In genomic region chr15:90650117-90650955, GRCh38 we compare ENCODE assay signal across 12 cellular contexts.
A peak's percentile ranks its signal among the peaks of the same experiment; 100 is the strongest.
DNase-seq lines count a peak whose midpoint lies in the region; ATAC-seq and TF ChIP-seq lines count a peak whose summit lies in the region.
"Had no signal": no experiment of that assay in that cellular context is flagged by ENCODE, and none has a peak within 500 bp of the region (broad histone marks: within the 10 kb centered on the region; RNA-seq: fewer than 3 reads in every experiment).

No MANE protein-coding gene starts in this region.

- H3K9me3 ChIP-seq in left ventricle myocardium inferior (replicated peaks): no peaks in the 10 kb centered on the region
- no peaks in the 10 kb centered on the region for H3K9me3 ChIP-seq in right atrium auricular region
- no peaks in the 10 kb centered on the region for H3K9me3 ChIP-seq in PC-3 (ENCODE audit: low read length)
- no peaks in the 10 kb centered on the region for H3K9me3 ChIP-seq in upper lobe of right lung
- H3K9me3 ChIP-seq in H9 (ENCODE audit: control insufficient read depth, low read depth, low read length): no peaks in the 10 kb centered on the region

- no CpG with 5 or more reads among the region's 8 CpGs for WGBS in H9 (ENCODE audit: extremely low coverage, insufficient read length, low lambda C conversion rate)

- H2BK12ac ChIP-seq in H9 (ENCODE audit: insufficient read length, low read depth, low read length): no peak overlapping the region

- no peaks in the 10 kb centered on the region for H3K9me2 ChIP-seq in PC-3 (replicated peaks; ENCODE audit: low read length)

- no peaks in the 10 kb centered on the region for H3K36me3 ChIP-seq in left ventricle myocardium inferior
- H3K36me3 ChIP-seq in right atrium auricular region: no peaks in the 10 kb centered on the region
- no peaks in the 10 kb centered on the region for H3K36me3 ChIP-seq in PC-3 (ENCODE audit: low read depth, low read length)
- H3K36me3 ChIP-seq in upper lobe of right lung: no peaks in the 10 kb centered on the region

- no peak overlapping the region for H2BK15ac ChIP-seq in H9 (ENCODE audit: low read depth, low read length)

- CTCF ChIA-PET in PC-3 (lab: Charles Lee): interaction anchor here (0.6 to 0.8 kb wide), 3 partner anchors 28 to 236 kb away, joined by 3 to 5 read pairs (median 5); no protein-coding TSS in a partner anchor

- H4K5ac ChIP-seq in H9 (ENCODE audit: insufficient read length, low read depth, low read length): no peak overlapping the region

- no peak overlapping the region for H2BK20ac ChIP-seq in H9 (ENCODE audit: low read depth, low read length, poor library complexity, severe bottlenecking)

- TF ChIP-seq CTCF in left ventricle myocardium inferior (IDR thresholded peaks at IDR 0.05; ENCODE audit: borderline replicate concordance): no peak
- TF ChIP-seq CTCF in right atrium auricular region (IDR thresholded peaks at IDR 0.05): no peak
- TF ChIP-seq CTCF in PC-3 (conservative IDR thresholded peaks at IDR 0.05; ENCODE audit: low read depth, low read length): 0 out of 2 replicates have a peak, but pooled peaks have one; percentile 13
- no peak for TF ChIP-seq CTCF in fibroblast of the aortic adventitia (IDR thresholded peaks at IDR 0.05; ENCODE audit: insufficient read depth, low read length)
- TF ChIP-seq CTCF in upper lobe of right lung (IDR thresholded peaks at IDR 0.05): no peak
- no peak for TF ChIP-seq CTCF in H9 (conservative IDR thresholded peaks at IDR 0.05)

- H3K79me1 ChIP-seq in H9 (ENCODE audit: insufficient read depth, low read depth, low read length, poor library complexity, severe bottlenecking): no peaks in the 10 kb centered on the region

- no peak overlapping the region for H4K91ac ChIP-seq in H9 (ENCODE audit: insufficient read length, low read depth, low read length)

- no TSS peak for BruUV-seq in PC-3 (replicated peaks; lab: Mats Ljungman, UMichigan)

- no peak overlapping the region for H3T11ph ChIP-seq in H9 (ENCODE audit: low read length)

- H3K79me2 ChIP-seq in PC-3 (ENCODE audit: low read length) (no peaks in the 10 kb centered on the region), H9 (ENCODE audit: insufficient read depth, low read length) (no peaks in the 10 kb centered on the region)

- H3K9ac ChIP-seq in PC-3 (ENCODE audit: low read length) (no peak overlapping the region), H9 (ENCODE audit: extremely low read depth, insufficient read length, low read length) (no peak overlapping the region)

- H4K8ac ChIP-seq in H9 (replicated peaks; ENCODE audit: insufficient read length, low read depth, low read length): no peak overlapping the region

- H3K56ac ChIP-seq in H9 (ENCODE audit: insufficient read length, low read depth, low read length): no peak overlapping the region

- H3K27ac Mint-ChIP-seq in H9: 0 out of 7 replicates have a peak overlapping the region, but pooled peaks of 1 of the 3 experiments have one; percentile 46

- no peak overlapping the region for H2BK120ac ChIP-seq in H9 (ENCODE audit: low read depth, low read length, poor library complexity, severe bottlenecking)

- H2AK5ac ChIP-seq in H9 (ENCODE audit: insufficient read length, low read length): no peak overlapping the region

- no peak overlapping the region for H2BK5ac ChIP-seq in H9 (ENCODE audit: insufficient read length, low read length)

- H4K20me1 ChIP-seq in PC-3 (ENCODE audit: low read length) (no peaks in the 10 kb centered on the region), H9 (ENCODE audit: control insufficient read depth, insufficient read depth, insufficient read length) (no peaks in the 10 kb centered on the region)

- H3K4ac ChIP-seq in H9 (ENCODE audit: low read depth, low read length): no peak overlapping the region

- no peaks in the 10 kb centered on the region for H3F3A ChIP-seq in PC-3 (ENCODE audit: low read length, unreplicated experiment)

- H2AFZ ChIP-seq in PC-3 (ENCODE audit: low read length) (0 out of 2 replicates have a peak overlapping the region, but pooled peaks have one; percentile 39), H9 (ENCODE audit: low read length) (no peak overlapping the region)

- H3K27ac ChIP-seq in left ventricle myocardium inferior (replicated peaks): peak overlapping the region; percentile 70
- peak overlapping the region in 1 of 2 donors; percentile 31 for H3K27ac ChIP-seq in right atrium auricular region
- no peak overlapping the region for H3K27ac ChIP-seq in PC-3 (ENCODE audit: low read length)
- peak overlapping the region; percentile 66 for H3K27ac ChIP-seq in upper lobe of right lung
- no peak overlapping the region for H3K27ac ChIP-seq in H9 (ENCODE audit: insufficient read length, low read depth, low read length)

- no peaks in the 10 kb centered on the region for H3K9me3 Mint-ChIP-seq in H9

- H3K18ac ChIP-seq in H9 (ENCODE audit: insufficient read length, low read depth, low read length): no peak overlapping the region

- no peak overlapping the region for H3K14ac ChIP-seq in H9 (ENCODE audit: insufficient read depth, low read length)

- H3K4me1 Mint-ChIP-seq in H9: peaks cover 6 to 10% of the 10 kb centered on the region in 2 experiments

- H3K4me3 Mint-ChIP-seq in H9: no peak overlapping the region

- H3K4me2 ChIP-seq in PC-3 (ENCODE audit: low read length) (no peak overlapping the region), H9 (ENCODE audit: insufficient read depth, insufficient read length, low read length) (no peak overlapping the region)

- H3K36me3 Mint-ChIP-seq in H9 (ENCODE audit: insufficient read depth in 1 of 3, low read depth in 3 of 3): no peaks in the 10 kb centered on the region

- no peak overlapping the region for H3K23ac ChIP-seq in H9 (ENCODE audit: insufficient read length, low read depth, low read length)

- H3K27me3 ChIP-seq in left ventricle myocardium inferior (ENCODE audit: low read depth) (no peaks in the 10 kb centered on the region), right atrium auricular region (no peaks in the 10 kb centered on the region), PC-3 (ENCODE audit: low read length) (no peaks in the 10 kb centered on the region), upper lobe of right lung (no peaks in the 10 kb centered on the region), H9 (ENCODE audit: insufficient read depth, low read length) (no peaks in the 10 kb centered on the region)

- DNase-seq in left ventricle myocardium inferior (no peak), right atrium auricular region (ENCODE audit: low spot score) (no peak), PC-3 (peak; percentile 22), fibroblast of the aortic adventitia (ENCODE audit: low read depth) (peak; percentile 66), upper lobe of right lung (no peak), H9 (no peak), activated gamma-delta T cell treated with Interleukin-2 at 50 U/mL for 16 hours (no peak), NCI-H1105 (lab: John Stamatoyannopoulos, UW) (no peak)
- DNase-seq: COR-L47, NCI-H2081, SHP77 had no signal

- H3K4me3 ChIP-seq in left ventricle myocardium inferior (no peak overlapping the region), right atrium auricular region (no peak overlapping the region), PC-3 (ENCODE audit: low read length) (no peak overlapping the region), fibroblast of the aortic adventitia (ENCODE audit: low read depth, low read length) (no peak overlapping the region), upper lobe of right lung (no peak overlapping the region)
- H3K4me3 ChIP-seq: coronary artery had no signal

- intact Hi-C loops in left ventricle myocardium inferior (cut with micrococcal nuclease) (loop anchor here (5.0 kb wide), 1 partner anchor 42 kb away; no protein-coding TSS in a partner anchor), PC-3 (cut with micrococcal nuclease) (no loop called here), upper lobe of right lung (cut with DNase I) (no loop called here)

- POLR2A ChIA-PET in PC-3 (lab: Charles Lee; ENCODE audit: unreplicated experiment): no interaction called here

- H3K27me3 Mint-ChIP-seq in H9 (ENCODE audit: low read depth): peaks cover 5% of the 10 kb centered on the region

- H3K4me1 ChIP-seq in left ventricle myocardium inferior (peaks cover 21% of the 10 kb centered on the region), right atrium auricular region (peaks cover 0 to 18% of the 10 kb centered on the region in 2 donors), PC-3 (ENCODE audit: insufficient read depth, low read length) (peaks cover 21% of the 10 kb centered on the region), upper lobe of right lung (peaks cover 19% of the 10 kb centered on the region), H9 (ENCODE audit: insufficient read depth, low read length) (no peaks in the 10 kb centered on the region)

- ATAC-seq in PC-3: no peak
- ATAC-seq in upper lobe of right lung: no peak

- H3K23me2 ChIP-seq in H9 (ENCODE audit: insufficient read length, low read depth, low read length, poor library complexity, severe bottlenecking): no peaks in the 10 kb centered on the region

Comparison
In these comparisons a context has a peak if more than half of its experiments do, and no peak if none do; other contexts are left out.
1. DNase-seq: peak in PC-3 (single experiment) and fibroblast of the aortic adventitia (single experiment); none in left ventricle myocardium inferior (single experiment), right atrium auricular region (single experiment), upper lobe of right lung (single experiment), H9 (single experiment), activated gamma-delta T cell treated with Interleukin-2 at 50 U/mL for 16 hours (single experiment) and NCI-H1105 (single experiment).
2. H3K27ac ChIP-seq: peak in left ventricle myocardium inferior (single experiment) and upper lobe of right lung (single experiment); none in PC-3 (single experiment) and H9 (single experiment).